Comparison of ENCODE assay signal across 8 cellular contexts in genomic region chr2:230411484-230412368, GRCh38. TPM values are rescaled to one million over a fixed set of nuclear protein-coding genes. Genes with fewer than 3 reads are reported as not detected.
DNase-seq lines count a peak whose midpoint lies in the region; ATAC-seq and TF ChIP-seq lines count a peak whose summit lies in the region.

No MANE protein-coding gene starts in this region.

- H3K9me3 Mint-ChIP-seq in IgD-negative memory B cell: no peaks in the 10 kb centered on the region
- no peaks in the 10 kb centered on the region for H3K9me3 Mint-ChIP-seq in T-cell

- H3K4me3 ChIP-seq in hepatocyte: peak overlapping the region; percentile 78
- peak overlapping the region; percentile 83 for H3K4me3 ChIP-seq in retinal pigment epithelial cell (ENCODE audit: low read length)

- TF ChIP-seq CTCF in hepatocyte (IDR thresholded peaks at IDR 0.05; ENCODE audit: poor library complexity): no peak
- no peak for TF ChIP-seq CTCF in retinal pigment epithelial cell (conservative IDR thresholded peaks at IDR 0.05; ENCODE audit: low read depth, low read length)

- CTCF ChIA-PET in T-cell (lab: Charles Lee): interaction anchor here (0.6 to 1.3 kb wide), 5 partner anchors 36 to 250 kb away, joined by 3 to 5 read pairs (median 3); no protein-coding TSS in a partner anchor

- H3K36me3 Mint-ChIP-seq in IgD-negative memory B cell (peaks cover 3% of the 10 kb centered on the region), T-cell (peaks cover 9% of the 10 kb centered on the region)

- H3K4me3 Mint-ChIP-seq in IgD-negative memory B cell (peak overlapping the region; percentile 86 to 100 (median 100)), T-cell (peak overlapping the region; percentile 91 to 99 (median 98))

- H3K27me3 Mint-ChIP-seq in IgD-negative memory B cell (no peaks in the 10 kb centered on the region), T-cell (no peaks in the 10 kb centered on the region)

- ATAC-seq in GM21576 (IDR thresholded peaks at IDR 0.05; ENCODE audit: unreplicated experiment): peak; percentile 40
- peak; percentile 70 to 78 (median 74) for ATAC-seq in T-cell (replicated peaks in 1 of 4)

- H3K9me3 ChIP-seq in hepatocyte (ENCODE audit: low read depth): no peaks in the 10 kb centered on the region

- no peaks in the 10 kb centered on the region for H4K20me1 ChIP-seq in hepatocyte (ENCODE audit: insufficient read depth, poor library complexity, severe bottlenecking)

- H3K9me2 ChIP-seq in hepatocyte (replicated peaks; ENCODE audit: insufficient read depth): no peaks in the 10 kb centered on the region

- peaks cover 4% of the 10 kb centered on the region for H3K4me1 ChIP-seq in hepatocyte (ENCODE audit: insufficient read depth)

- H3K27ac Mint-ChIP-seq in IgD-negative memory B cell: peak overlapping the region; percentile 99
- H3K27ac Mint-ChIP-seq in T-cell: peak overlapping the region; percentile 99 to 100

- peaks cover 2% of the 10 kb centered on the region for H3K79me2 ChIP-seq in hepatocyte

- WGBS in hepatocyte (ENCODE audit: low lambda C conversion rate, missing lambda C conversion rate): 5% methylated on average over 59 of the region's 61 CpGs

- H3K36me3 ChIP-seq in hepatocyte (replicated peaks; ENCODE audit: insufficient read depth, low read depth): no peaks in the 10 kb centered on the region

- H3K4me2 ChIP-seq in hepatocyte: peak overlapping the region; percentile 95

- peaks cover 3% of the 10 kb centered on the region for H3K27me3 ChIP-seq in hepatocyte

- H2AFZ ChIP-seq in hepatocyte: peak overlapping the region; percentile 91

- H3K4me1 Mint-ChIP-seq in IgD-negative memory B cell: peaks cover 37 to 59% (median 55%) of the 10 kb centered on the region in 3 donors
- H3K4me1 Mint-ChIP-seq in T-cell: peaks cover 76 to 90% (median 77%) of the 10 kb centered on the region in 3 donors

- H3K27ac ChIP-seq in hepatocyte: peak overlapping the region; percentile 93

- POLR2A ChIA-PET in T-cell (lab: Charles Lee): interaction anchor here in 1 of 2 donors (0.5 to 0.6 kb wide), 3 partner anchors 61 to 374 kb away, joined by 7 to 13 read pairs (median 7); no protein-coding TSS in a partner anchor

- DNase-seq in GDM1 (lab: John Stamatoyannopoulos, UW) (peak; percentile 37), T-cell (peak in 33 of 34 experiments; percentile 21 to 61 (median 43)), astrocyte of the hippocampus (ENCODE audit: low read depth, low spot score) (peak; percentile 81), hepatocyte (ENCODE audit: low spot score) (peak; percentile 78), retinal pigment epithelial cell (ENCODE audit: low read depth) (no peak), COR-L47 (lab: John Stamatoyannopoulos, UW) (no peak)

RNA-seq across cellular contexts. Expression of gene SP100, which starts 4.3 kb away (rescaled TPM):
- 288 TPM for polyA plus RNA-seq in IgD-negative memory B cell
- total RNA-seq in T-cell: 100 to 1,000 TPM; 188 to 271 (median 217) TPM
- total RNA-seq in hepatocyte: 41.5 and 42.2 TPM in 2 replicates
- 30.5 and 39.9 TPM in 2 replicates for polyA plus RNA-seq in hepatocyte

Comparison
In these comparisons a context has a peak if more than half of its experiments do, and no peak if none do; other contexts are left out.
1. DNase-seq: peak in GDM1 (single experiment), T-cell (33 of 34), astrocyte of the hippocampus (single experiment) and hepatocyte (single experiment); none in retinal pigment epithelial cell (single experiment) and COR-L47 (single experiment).